In the genomic region with DNA sequence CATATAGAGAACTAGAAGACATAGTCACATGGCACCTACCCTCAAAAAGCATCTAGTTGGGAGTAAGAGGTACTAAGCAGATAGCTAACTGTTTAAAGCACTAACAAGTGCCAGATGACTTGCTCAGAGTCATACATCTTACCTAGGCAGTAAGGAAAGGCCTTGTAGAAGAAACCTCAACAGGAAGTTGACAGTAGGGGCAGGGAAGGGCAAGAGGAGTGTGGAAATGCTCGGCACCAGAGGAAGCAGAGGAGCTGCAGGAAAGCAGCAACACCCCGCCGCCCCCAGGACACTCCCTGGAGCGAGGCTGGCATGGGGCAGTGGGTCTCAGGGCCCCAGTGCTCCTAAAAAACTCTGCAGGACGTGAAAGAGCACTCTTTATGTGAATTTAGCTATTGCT, we compare ENCODE assay signal across 12 cellular contexts.
DNase-seq lines count a peak whose midpoint lies in the region; ATAC-seq, FAIRE-seq and TF ChIP-seq lines count a peak whose summit lies in the region.
"Had no signal": no experiment of that assay in that cellular context is flagged by ENCODE, and none has a peak within 500 bp of the region (broad histone marks: within the 10 kb centered on the region; RNA-seq: fewer than 3 reads in every experiment).

No MANE protein-coding gene starts in this region.

- POLR2A ChIA-PET in HepG2 (lab: Yijun Ruan, JAX), result no interaction called here

- 63% methylated on average over 5 of the region's 5 CpGs for WGBS in right lobe of liver (ENCODE audit: insufficient coverage, low coverage, low lambda C conversion rate, missing lambda C conversion rate)
- 97% methylated on average over 5 of the region's 5 CpGs for WGBS in HepG2 (ENCODE audit: low lambda C conversion rate)
- 58% methylated on average over 5 of the region's 5 CpGs for WGBS in right cardiac atrium
- WGBS in upper lobe of left lung, 2 donors, result 45 to 58% methylated on average over 5 of the region's 5 CpGs

- TF ChIP-seq CTCF in right lobe of liver (IDR thresholded peaks at IDR 0.05) (no peak), HepG2 (CRISPR knock-in tag; IDR thresholded peaks at IDR 0.05) (no peak), upper lobe of left lung (IDR thresholded peaks at IDR 0.05) (no peak)

- H3K36me3 Mint-ChIP-seq in T-helper 17 cell (ENCODE audit: low read depth), result peaks cover 6% of the 10 kb centered on the region

- H3K4me3 ChIP-seq in right lobe of liver (no peak overlapping the region), HepG2 (replicated peaks in 1 of 3; ENCODE audit: insufficient read depth in 1 of 3, low read depth in 2 of 3, low read length in 3 of 3) (no peak overlapping the region), right cardiac atrium (ENCODE audit: low read length) (no peak overlapping the region), upper lobe of left lung (no peak overlapping the region)
- H3K4me3 ChIP-seq: cardiac muscle cell, Peyer's patch had no signal

- TF ChIP-seq RAD21 in HepG2 (CRISPR knock-in tag; IDR thresholded peaks at IDR 0.05), result no peak

- H3K27me3 Mint-ChIP-seq in T-helper 17 cell, result no peaks in the 10 kb centered on the region

- no peak for FAIRE-seq in HepG2 (lab: Jason Lieb, UNC)

- BruUV-seq in HepG2 (replicated peaks; lab: Mats Ljungman, UMichigan), result no TSS peak

- CTCF ChIA-PET in HepG2 (lab: Yijun Ruan, JAX; ENCODE audit: low intra/inter-chr PET ratio, low total read pairs), result no interaction called here

- H3K9me3 ChIP-seq in right lobe of liver (no peaks in the 10 kb centered on the region), HepG2 (ENCODE audit: low read length) (no peaks in the 10 kb centered on the region), T-helper 17 cell (ENCODE audit: control insufficient read depth, low read length, poor library complexity, severe bottlenecking) (no peaks in the 10 kb centered on the region), right cardiac atrium (ENCODE audit: control insufficient read depth, low read length) (no peaks in the 10 kb centered on the region), upper lobe of left lung (no peaks in the 10 kb centered on the region)
- H3K9me3 ChIP-seq: Peyer's patch had no signal

- peak overlapping the region; percentile 83 for H3K4me3 Mint-ChIP-seq in T-helper 17 cell

- H3K9ac ChIP-seq in HepG2 (ENCODE audit: insufficient read depth, low read depth, low read length), result no peak overlapping the region

- H3K4me2 ChIP-seq in HepG2 (ENCODE audit: low read depth, low read length), result no peak overlapping the region

- H3K27me3 ChIP-seq in right lobe of liver, result no peaks in the 10 kb centered on the region
- H3K27me3 ChIP-seq in HepG2 (ENCODE audit: control insufficient read depth in 1 of 2, insufficient read depth in 2 of 2, low read length in 2 of 2), result no peaks in the 10 kb centered on the region
- no peaks in the 10 kb centered on the region for H3K27me3 ChIP-seq in right cardiac atrium (ENCODE audit: control insufficient read depth, insufficient read depth)
- no peaks in the 10 kb centered on the region for H3K27me3 ChIP-seq in upper lobe of left lung
- H3K27me3 ChIP-seq: cardiac muscle cell, Peyer's patch had no signal

- TF ChIP-seq EP300 in HepG2 (IDR thresholded peaks at IDR 0.05; ENCODE audit: low read depth in 2 of 2, low read length in 2 of 2), result no peak
- no peak for TF ChIP-seq EP300 in HepG2 (CRISPR knock-in tag; IDR thresholded peaks at IDR 0.05; ENCODE audit: borderline replicate concordance)
- TF ChIP-seq EP300 in upper lobe of left lung (IDR thresholded peaks at IDR 0.05), result no peak

- H3K36me3 ChIP-seq in right lobe of liver (peaks cover 0 to 13% (median 1%) of the 10 kb centered on the region in 4 donors), HepG2 (replicated peaks in 1 of 2; ENCODE audit: control insufficient read depth in 1 of 2, insufficient read depth in 2 of 2, low read length in 2 of 2) (peaks cover 4 to 14% of the 10 kb centered on the region in 2 experiments; a peak in 4 of 5 replicates), upper lobe of left lung (peaks cover 4 to 21% (median 4%) of the 10 kb centered on the region in 4 donors)
- H3K36me3 ChIP-seq: cardiac muscle cell had no signal

- DNase-seq in right lobe of liver, result no peak
- DNase-seq in HepG2 (ENCODE audit: low spot score), result no peak
- no peak for DNase-seq in T-helper 17 cell
- no peak for DNase-seq in right cardiac atrium
- DNase-seq in upper lobe of left lung, result peak; percentile 61 to 66
- no peak for DNase-seq in medulla oblongata (ENCODE audit: extremely low spot score)
- DNase-seq in OCI-M2 (lab: John Stamatoyannopoulos, UW; ENCODE audit: unreplicated experiment), result no peak
- DNase-seq: NCI-H1105 treated with DMSO at 0.1 percent for 48 hours, Peyer's patch had no signal

- H3K27ac ChIP-seq in right lobe of liver, result peak overlapping the region in 1 of 3 donors; percentile 22
- H3K27ac ChIP-seq in HepG2 (ENCODE audit: extremely low read length, insufficient read depth, low read length), result no peak overlapping the region
- H3K27ac ChIP-seq in right cardiac atrium (ENCODE audit: low read length), result no peak overlapping the region
- H3K27ac ChIP-seq in upper lobe of left lung, result peak overlapping the region in 2 of 4 donors; percentile 50 to 65
- H3K27ac ChIP-seq: C4-2B, cardiac muscle cell, Peyer's patch had no signal

- intact Hi-C loops in right lobe of liver (cut with DNase I), result no loop called here
- intact Hi-C loops in HepG2 (cut with micrococcal nuclease; ENCODE audit: unreplicated experiment), result no loop called here
- intact Hi-C loops in right cardiac atrium (cut with DNase I), result no loop called here

- peaks cover 21% of the 10 kb centered on the region; the same call in 1 of the 2 replicates for H4K20me1 ChIP-seq in HepG2 (ENCODE audit: insufficient read depth, low read length)

- peak overlapping the region; percentile 95 for H3K27ac Mint-ChIP-seq in T-helper 17 cell

- peaks cover 70% of the 10 kb centered on the region for H3K4me1 Mint-ChIP-seq in T-helper 17 cell

- in situ Hi-C loops in HepG2 (cut with HindIII; ENCODE audit: extremely low pct_ligation_motif_present, low pct_unique_long_range_greater_than_20kb), result no loop called here

- TF ChIP-seq POLR2A in right lobe of liver (IDR thresholded peaks at IDR 0.05), result no peak
- no peak for TF ChIP-seq POLR2A in HepG2 (IDR thresholded peaks at IDR 0.05; ENCODE audit: insufficient read depth in 1 of 2, low read depth in 2 of 2, low read length in 2 of 2)
- no peak for TF ChIP-seq POLR2A in upper lobe of left lung (IDR thresholded peaks at IDR 0.05)

- ATAC-seq in right lobe of liver, result peak; percentile 38 to 55 (median 51)
- no peak for ATAC-seq in HepG2
- peak; percentile 70 for ATAC-seq in T-helper 17 cell
- ATAC-seq in right cardiac atrium, result peak; percentile 15 to 54
- peak; percentile 55 to 65 for ATAC-seq in upper lobe of left lung (ENCODE audit: low FRiP score in 2 of 2)
- ATAC-seq in GM18498 (IDR thresholded peaks at IDR 0.05; ENCODE audit: unreplicated experiment), result no peak

- H3K4me1 ChIP-seq in right lobe of liver, result peaks cover 0 to 9% (median 0%) of the 10 kb centered on the region in 4 donors
- H3K4me1 ChIP-seq in HepG2 (ENCODE audit: insufficient read depth, low read length), result no peaks in the 10 kb centered on the region
- H3K4me1 ChIP-seq in right cardiac atrium (ENCODE audit: control insufficient read depth, insufficient read depth, low read length), result peaks cover 13% of the 10 kb centered on the region
- H3K4me1 ChIP-seq in upper lobe of left lung, result peaks cover 38 to 82% (median 58%) of the 10 kb centered on the region in 4 donors

- H2AFZ ChIP-seq in HepG2 (ENCODE audit: low read length), result no peak overlapping the region

- H3K79me2 ChIP-seq in HepG2 (ENCODE audit: insufficient read depth, low read length), result peaks cover 31% of the 10 kb centered on the region

TF ChIP-seq in HepG2, 621 proteins besides CTCF, POLR2A, EP300 and RAD21 (continues in another document):
- TF ChIP-seq DR1 (CRISPR knock-in tag; IDR thresholded peaks at IDR 0.05) (no peak), SP140L (CRISPR knock-in tag; IDR thresholded peaks at IDR 0.05; ENCODE audit: borderline replicate concordance) (no peak), ESRRA (CRISPR knock-in tag; IDR thresholded peaks at IDR 0.05; ENCODE audit: low read depth) (no peak), ZNF124 (CRISPR knock-in tag; IDR thresholded peaks at IDR 0.05) (no peak), CBX2 (IDR thresholded peaks at IDR 0.05; ENCODE audit: low read depth, low read length) (no peak), CBX2 (CRISPR knock-in tag; IDR thresholded peaks at IDR 0.05; ENCODE audit: low read depth) (no peak), ZKSCAN8 (CRISPR knock-in tag; IDR thresholded peaks at IDR 0.05; ENCODE audit: borderline replicate concordance) (no peak), NR2F6 (IDR thresholded peaks at IDR 0.05) (no peak), NR2F6 (CRISPR knock-in tag; IDR thresholded peaks at IDR 0.05) (no peak), SIN3A (IDR thresholded peaks at IDR 0.05; ENCODE audit: borderline replicate concordance, low read depth, low read length) (no peak), KLF13 (CRISPR knock-in tag; IDR thresholded peaks at IDR 0.05) (no peak)
- TF ChIP-seq, protein P1, sequence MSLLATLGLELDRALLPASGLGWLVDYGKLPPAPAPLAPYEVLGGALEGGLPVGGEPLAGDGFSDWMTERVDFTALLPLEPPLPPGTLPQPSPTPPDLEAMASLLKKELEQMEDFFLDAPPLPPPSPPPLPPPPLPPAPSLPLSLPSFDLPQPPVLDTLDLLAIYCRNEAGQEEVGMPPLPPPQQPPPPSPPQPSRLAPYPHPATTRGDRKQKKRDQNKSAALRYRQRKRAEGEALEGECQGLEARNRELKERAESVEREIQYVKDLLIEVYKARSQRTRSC (CRISPR knock-in tag; IDR thresholded peaks at IDR 0.05; ENCODE audit: low read depth), result no peak
- TF ChIP-seq, protein P2, sequence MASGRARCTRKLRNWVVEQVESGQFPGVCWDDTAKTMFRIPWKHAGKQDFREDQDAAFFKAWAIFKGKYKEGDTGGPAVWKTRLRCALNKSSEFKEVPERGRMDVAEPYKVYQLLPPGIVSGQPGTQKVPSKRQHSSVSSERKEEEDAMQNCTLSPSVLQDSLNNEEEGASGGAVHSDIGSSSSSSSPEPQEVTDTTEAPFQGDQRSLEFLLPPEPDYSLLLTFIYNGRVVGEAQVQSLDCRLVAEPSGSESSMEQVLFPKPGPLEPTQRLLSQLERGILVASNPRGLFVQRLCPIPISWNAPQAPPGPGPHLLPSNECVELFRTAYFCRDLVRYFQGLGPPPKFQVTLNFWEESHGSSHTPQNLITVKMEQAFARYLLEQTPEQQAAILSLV (CRISPR knock-in tag; IDR thresholded peaks at IDR 0.05; ENCODE audit: borderline replicate concordance), result no peak

Comparison
In these comparisons a context has a peak if more than half of its experiments do, and no peak if none do; other contexts are left out.
1. ATAC-seq: peak in right lobe of liver (4 of 4), T-helper 17 cell (single experiment), right cardiac atrium (2 of 2) and upper lobe of left lung (2 of 2); none in HepG2 (single experiment) and GM18498 (single experiment).
2. DNase-seq: peak in upper lobe of left lung (2 of 2); none in right lobe of liver (0 of 3), HepG2 (single experiment), T-helper 17 cell (0 of 3), right cardiac atrium (0 of 3), medulla oblongata (single experiment) and OCI-M2 (single experiment).